8 cellular contexts compared by ENCODE assay signal in genomic region chr9:122904823-122905710, GRCh38. TPM values are rescaled to one million over a fixed set of nuclear protein-coding genes. Genes with fewer than 3 reads are reported as not detected.
DNase-seq lines count a peak whose midpoint lies in the region; ATAC-seq and TF ChIP-seq lines count a peak whose summit lies in the region.

Gene RC3H2 (minus strand): TSS chr9:122905359. CDS start chr9:122897509, 7,850 bp downstream.

- POLR2A ChIA-PET in PC-3 (lab: Charles Lee; ENCODE audit: unreplicated experiment), result interaction anchor here (0.5 to 1.0 kb wide), 3 partner anchors 9 to 411 kb away, joined by 5 to 7 read pairs (median 5); no protein-coding TSS in a partner anchor

- TF ChIP-seq EP300 in Ishikawa (IDR thresholded peaks at IDR 0.05; ENCODE audit: borderline replicate concordance), result no peak

- TF ChIP-seq CTCF in PC-3 (conservative IDR thresholded peaks at IDR 0.05; ENCODE audit: low read depth, low read length), result no peak
- TF ChIP-seq CTCF in epithelial cell of esophagus (IDR thresholded peaks at IDR 0.05; ENCODE audit: insufficient read depth, low read depth, low read length, missing control alignments), result no peak

- H3K9me2 ChIP-seq in PC-3 (replicated peaks; ENCODE audit: low read length), result no peaks in the 10 kb centered on the region

- BruUV-seq in PC-3 (replicated peaks; lab: Mats Ljungman, UMichigan), result TSS peak; percentile 63

- ATAC-seq in GM21576 (IDR thresholded peaks at IDR 0.05; ENCODE audit: unreplicated experiment), result peak; percentile 87
- ATAC-seq in PC-3, result peak; percentile 89

- H3K4me1 ChIP-seq in PC-3 (ENCODE audit: insufficient read depth, low read length) (peaks cover 10% of the 10 kb centered on the region; the same call in 1 of the 2 replicates), mononuclear cell (ENCODE audit: insufficient read depth, low read length) (peaks cover 19% of the 10 kb centered on the region)

- peak; percentile 99 for DNase-seq in DMS153 (lab: John Stamatoyannopoulos, UW)
- DNase-seq in PC-3, result peak; percentile 98
- DNase-seq in activated T-cell treated with anti-CD3 and anti-CD28 coated beads for 48 hours (ENCODE audit: low read depth), result peak; percentile 90
- DNase-seq in epithelial cell of esophagus (ENCODE audit: low read depth), result peak; percentile 100
- peak; percentile 89 to 93 for DNase-seq in stimulated activated CD8-positive, alpha-beta memory T cell treated with anti-CD3 and anti-CD28 coated beads, Interleukin-4, amount 100 ng/mL, for 1 hour (ENCODE audit: low read depth in 2 of 2, low spot score in 1 of 2)

- peak within 1 kb of the TSS; percentile 96 for H3K4me3 ChIP-seq in PC-3 (ENCODE audit: low read length)
- peak within 1 kb of the TSS; percentile 95 for H3K4me3 ChIP-seq in epithelial cell of esophagus (ENCODE audit: low read length)
- H3K4me3 ChIP-seq in mononuclear cell (ENCODE audit: low read length), result peak within 1 kb of the TSS; percentile 76

- intact Hi-C loops in PC-3 (cut with micrococcal nuclease), result loop anchor here (1.0 to 2.0 kb wide), 2 partner anchors 8 to 36 kb away; partner anchors contain the start of genes RABGAP1 and ZBTB6

- H3K9ac ChIP-seq in PC-3 (ENCODE audit: low read length), result peak within 1 kb of the TSS; percentile 99

- H4K20me1 ChIP-seq in PC-3 (ENCODE audit: low read length), result no peaks in the 10 kb centered on the region

- no peaks in the 10 kb centered on the region for H3K9me3 ChIP-seq in PC-3 (ENCODE audit: low read length)
- H3K9me3 ChIP-seq in mononuclear cell (ENCODE audit: low read depth, low read length), result no peaks in the 10 kb centered on the region

- H2AFZ ChIP-seq in PC-3 (ENCODE audit: low read length), result peak within 1 kb of the TSS; percentile 94

- no peak for TF ChIP-seq RAD21 in Ishikawa (IDR thresholded peaks at IDR 0.05; ENCODE audit: low read depth)

- H3K27me3 ChIP-seq in PC-3 (ENCODE audit: low read length) (no peaks in the 10 kb centered on the region), mononuclear cell (ENCODE audit: insufficient read depth, low read length) (no peaks in the 10 kb centered on the region)

- H3K36me3 ChIP-seq in PC-3 (ENCODE audit: low read depth, low read length), result no peaks in the 10 kb centered on the region

- H3K4me2 ChIP-seq in PC-3 (ENCODE audit: low read length), result peak within 1 kb of the TSS; percentile 82

- H3K27ac ChIP-seq in PC-3 (ENCODE audit: low read length), result peak within 1 kb of the TSS; percentile 64

- CTCF ChIA-PET in PC-3 (lab: Charles Lee), result interaction anchor here (0.5 kb wide), 1 partner anchor 1941 kb away, joined by 5 read pairs; no protein-coding TSS in a partner anchor

- H3K79me2 ChIP-seq in PC-3 (ENCODE audit: low read length), result peaks cover 65% of the 10 kb centered on the region

- no peaks in the 10 kb centered on the region for H3F3A ChIP-seq in PC-3 (ENCODE audit: low read length, unreplicated experiment)

TF ChIP-seq in Ishikawa, 13 proteins besides CTCF, POLR2A, EP300 and RAD21:
- peak; percentile 51 for TF ChIP-seq TCF12 (IDR thresholded peaks at IDR 0.05; ENCODE audit: low read depth)
- no peak for TF ChIP-seq NFIC (IDR thresholded peaks at IDR 0.05)
- TF ChIP-seq TEAD4 (IDR thresholded peaks at IDR 0.05), result peak; percentile 74
- no peak for TF ChIP-seq CREB1 (IDR thresholded peaks at IDR 0.05; ENCODE audit: low read depth)
- TF ChIP-seq FOXM1 (IDR thresholded peaks at IDR 0.05; ENCODE audit: borderline replicate concordance, low read depth), result no peak
- peak; percentile 68; the same call in 1 of the 2 replicates for TF ChIP-seq TAF1 (IDR thresholded peaks at IDR 0.05; ENCODE audit: low read depth)
- TF ChIP-seq EGR1 (IDR thresholded peaks at IDR 0.05), result peak; percentile 87
- TF ChIP-seq YY1 (IDR thresholded peaks at IDR 0.05; ENCODE audit: low read depth), result no peak; the same call in 1 of the 2 replicates
- no peak for TF ChIP-seq ZBTB7A (IDR thresholded peaks at IDR 0.05; ENCODE audit: low read depth)
- no peak for TF ChIP-seq REST (IDR thresholded peaks at IDR 0.05; ENCODE audit: low read depth)
- TF ChIP-seq, protein P1, sequence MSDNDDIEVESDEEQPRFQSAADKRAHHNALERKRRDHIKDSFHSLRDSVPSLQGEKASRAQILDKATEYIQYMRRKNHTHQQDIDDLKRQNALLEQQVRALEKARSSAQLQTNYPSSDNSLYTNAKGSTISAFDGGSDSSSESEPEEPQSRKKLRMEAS (IDR thresholded peaks at IDR 0.05), result peak; percentile 68
- TF ChIP-seq, protein P2, sequence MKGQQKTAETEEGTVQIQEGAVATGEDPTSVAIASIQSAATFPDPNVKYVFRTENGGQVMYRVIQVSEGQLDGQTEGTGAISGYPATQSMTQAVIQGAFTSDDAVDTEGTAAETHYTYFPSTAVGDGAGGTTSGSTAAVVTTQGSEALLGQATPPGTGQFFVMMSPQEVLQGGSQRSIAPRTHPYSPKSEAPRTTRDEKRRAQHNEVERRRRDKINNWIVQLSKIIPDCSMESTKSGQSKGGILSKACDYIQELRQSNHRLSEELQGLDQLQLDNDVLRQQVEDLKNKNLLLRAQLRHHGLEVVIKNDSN (IDR thresholded peaks at IDR 0.05), result peak; percentile 98
- peak; percentile 85 for TF ChIP-seq CEBPB (IDR thresholded peaks at IDR 0.05)

RNA-seq across cellular contexts. Expression of gene RC3H2, which starts in this region (rescaled TPM):
- total RNA-seq in PC-3 (2014; rRNA removed) (18.0 and 23.0 TPM in 2 replicates), mononuclear cell (90.0 TPM)

Comparison
In these comparisons a context has a peak if more than half of its experiments do, and no peak if none do; other contexts are left out.
1. Peak in every context shown above with its lines: DNase-seq, ATAC-seq, H3K4me3 ChIP-seq and H3K27ac ChIP-seq.